Comparison of ENCODE assay signal across 10 cellular contexts in genomic region chr20:4896971-4897497, GRCh38.
DNase-seq lines count a peak whose midpoint lies in the region; ATAC-seq, FAIRE-seq and TF ChIP-seq lines count a peak whose summit lies in the region.
"Had no signal": no experiment of that assay in that cellular context is flagged by ENCODE, and none has a peak within 500 bp of the region (broad histone marks: within the 10 kb centered on the region; RNA-seq: fewer than 3 reads in every experiment).

No MANE protein-coding gene starts in this region.

- H3K4me3 ChIP-seq in HCT116 (replicated peaks in 1 of 2; ENCODE audit: low read depth in 1 of 2, low read length in 2 of 2): no peak overlapping the region
- H3K4me3 ChIP-seq: left lung had no signal

- peak; percentile 28; the same call in 1 of the 2 replicates for ATAC-seq in HCT116
- ATAC-seq: left lung had no signal

- no peak overlapping the region for H3K4me3 Mint-ChIP-seq in activated CD4-positive, alpha-beta T cell treated with anti-CD3 and anti-CD28 coated beads, Interleukin-2, amount 10 ng/mL, durations not matched to agents 24 days and 14 days

- no peaks in the 10 kb centered on the region for H3K9me3 Mint-ChIP-seq in activated CD4-positive, alpha-beta T cell treated with anti-CD3 and anti-CD28 coated beads, Interleukin-2, amount 10 ng/mL, durations not matched to agents 24 days and 14 days

- CTCF ChIA-PET in HCT116 (lab: Charles Lee): no interaction called here

- H3K9me3 ChIP-seq in HCT116 (ENCODE audit: control insufficient read depth in 1 of 2, insufficient read depth in 1 of 2, low read depth in 1 of 2, low read length in 2 of 2): no peaks in the 10 kb centered on the region
- H3K9me3 ChIP-seq: left lung had no signal

- peaks cover 0 to 3% of the 10 kb centered on the region in 2 experiments; a peak in 1 of 4 replicates for H3K36me3 ChIP-seq in HCT116 (ENCODE audit: control insufficient read depth in 1 of 2, insufficient read depth in 2 of 2, low read length in 2 of 2)

- no peak overlapping the region for H3K9ac ChIP-seq in HCT116 (ENCODE audit: low read length)

- H3K4me1 ChIP-seq in HCT116 (ENCODE audit: control insufficient read depth in 1 of 2, insufficient read depth in 2 of 2, low read length in 2 of 2): peaks cover 12 to 30% of the 10 kb centered on the region in 2 experiments

- H3K27me3 ChIP-seq in HCT116 (ENCODE audit: insufficient read depth, low read length): no peaks in the 10 kb centered on the region
- no peaks in the 10 kb centered on the region for H3K27me3 ChIP-seq in layer of hippocampus (ENCODE audit: control insufficient read depth, insufficient read depth, low read length)
- H3K27me3 ChIP-seq: left lung had no signal

- no peak overlapping the region for H2AFZ ChIP-seq in HCT116 (ENCODE audit: low read depth, low read length, poor library complexity, severe bottlenecking)

- TF ChIP-seq CTCF in HCT116 (IDR thresholded peaks at IDR 0.05 in 2 of 3, conservative IDR thresholded peaks at IDR 0.05 in 1 of 3; ENCODE audit: borderline replicate concordance in 1 of 3, insufficient read depth in 1 of 3, low read depth in 2 of 3, low read length in 2 of 3): 0 out of 6 replicates have a peak, but pooled peaks of 1 of the 3 experiments have one; percentile 10

- POLR2A ChIA-PET in HCT116 (lab: Charles Lee): no interaction called here

- no TSS peak for BruUV-seq in HCT116 (replicated peaks; lab: Mats Ljungman, UMichigan)

- DNase-seq in ELF-1 (ENCODE audit: low read depth, low spot score): peak; percentile 50
- DNase-seq in HCT116 (ENCODE audit: low read depth, low spot score): no peak
- peak; percentile 64 for DNase-seq in activated CD4-positive, alpha-beta T cell treated with anti-CD3 and anti-CD28 coated beads, Interleukin-2, amount 10 ng/mL, durations not matched to agents 24 days and 14 days
- DNase-seq in NCI-H2196 treated with DMSO at 0.1 percent for 48 hours (lab: John Stamatoyannopoulos, UW; ENCODE audit: unreplicated experiment): no peak
- DNase-seq in urothelium cell line (ENCODE audit: low spot score): no peak
- DNase-seq in T-helper 9 cell: no peak
- no peak for DNase-seq in SKM-1 (lab: John Stamatoyannopoulos, UW; ENCODE audit: unreplicated experiment)
- DNase-seq: NCI-H2107 had no signal

- RAD21 ChIA-PET in HCT116 (lab: Charles Lee; ENCODE audit: low non-redundant PET in 1 of 2, low total read pairs in 2 of 2, uncharacterized antibody in 2 of 2, unreplicated experiment in 2 of 2): no interaction called here

- H3K27ac ChIP-seq in HCT116 (ENCODE audit: low read depth, low read length) (no peak overlapping the region), layer of hippocampus (ENCODE audit: low read depth, low read length) (peak overlapping the region; percentile 42)
- H3K27ac ChIP-seq: left lung had no signal

- H3K79me2 ChIP-seq in HCT116 (ENCODE audit: insufficient read depth, low read length): no peaks in the 10 kb centered on the region

- H3K9me2 ChIP-seq in HCT116 (ENCODE audit: insufficient read depth): no peaks in the 10 kb centered on the region

- no peaks in the 10 kb centered on the region for H4K20me1 ChIP-seq in HCT116 (ENCODE audit: insufficient read depth)

- peak overlapping the region; percentile 50; the same call in 1 of the 2 replicates for H3K4me2 ChIP-seq in HCT116 (ENCODE audit: low read length)

- TF ChIP-seq POLR2A in HCT116 (IDR thresholded peaks at IDR 0.05; ENCODE audit: borderline replicate concordance, extremely low read depth, insufficient read depth, insufficient read length): no peak

- H3K36me3 Mint-ChIP-seq in activated CD4-positive, alpha-beta T cell treated with anti-CD3 and anti-CD28 coated beads, Interleukin-2, amount 10 ng/mL, durations not matched to agents 24 days and 14 days (ENCODE audit: low read depth): peaks cover 18% of the 10 kb centered on the region

- FAIRE-seq in urothelium cell line (lab: Jason Lieb, UNC): no peak

- no peak overlapping the region for H3K27ac Mint-ChIP-seq in activated CD4-positive, alpha-beta T cell treated with anti-CD3 and anti-CD28 coated beads, Interleukin-2, amount 10 ng/mL, durations not matched to agents 24 days and 14 days

- no peak for TF ChIP-seq RAD21 in HCT116 (IDR thresholded peaks at IDR 0.05; ENCODE audit: low read depth)

- intact Hi-C loops in HCT116 (cut with micrococcal nuclease): no loop called here
- intact Hi-C loops in activated CD4-positive, alpha-beta T cell treated with anti-CD3 and anti-CD28 coated beads, Interleukin-2, amount 10 ng/mL, durations not matched to agents 24 days and 14 days (cut with micrococcal nuclease): no loop called here

- no peaks in the 10 kb centered on the region for H3K27me3 Mint-ChIP-seq in activated CD4-positive, alpha-beta T cell treated with anti-CD3 and anti-CD28 coated beads, Interleukin-2, amount 10 ng/mL, durations not matched to agents 24 days and 14 days

- peaks cover 9% of the 10 kb centered on the region for H3K4me1 Mint-ChIP-seq in activated CD4-positive, alpha-beta T cell treated with anti-CD3 and anti-CD28 coated beads, Interleukin-2, amount 10 ng/mL, durations not matched to agents 24 days and 14 days

TF ChIP-seq in HCT116, 20 proteins besides CTCF, POLR2A, EP300 and RAD21:
- TF ChIP-seq ZBTB33 (IDR thresholded peaks at IDR 0.05; ENCODE audit: extremely low read depth, insufficient replicate concordance, low read length): no peak
- peak; percentile 47; the same call in 1 of the 2 replicates for TF ChIP-seq MAX (IDR thresholded peaks at IDR 0.05)
- TF ChIP-seq ZFX (IDR thresholded peaks at IDR 0.05): no peak

Comparison
In these comparisons a context has a peak if more than half of its experiments do, and no peak if none do; other contexts are left out.
1. DNase-seq: peak in ELF-1 (single experiment) and activated CD4-positive, alpha-beta T cell treated with anti-CD3 and anti-CD28 coated beads, Interleukin-2, amount 10 ng/mL, durations not matched to agents 24 days and 14 days (single experiment); none in HCT116 (single experiment), NCI-H2196 treated with DMSO at 0.1 percent for 48 hours (single experiment), urothelium cell line (single experiment), T-helper 9 cell (single experiment) and SKM-1 (single experiment).